In the genomic region with DNA sequence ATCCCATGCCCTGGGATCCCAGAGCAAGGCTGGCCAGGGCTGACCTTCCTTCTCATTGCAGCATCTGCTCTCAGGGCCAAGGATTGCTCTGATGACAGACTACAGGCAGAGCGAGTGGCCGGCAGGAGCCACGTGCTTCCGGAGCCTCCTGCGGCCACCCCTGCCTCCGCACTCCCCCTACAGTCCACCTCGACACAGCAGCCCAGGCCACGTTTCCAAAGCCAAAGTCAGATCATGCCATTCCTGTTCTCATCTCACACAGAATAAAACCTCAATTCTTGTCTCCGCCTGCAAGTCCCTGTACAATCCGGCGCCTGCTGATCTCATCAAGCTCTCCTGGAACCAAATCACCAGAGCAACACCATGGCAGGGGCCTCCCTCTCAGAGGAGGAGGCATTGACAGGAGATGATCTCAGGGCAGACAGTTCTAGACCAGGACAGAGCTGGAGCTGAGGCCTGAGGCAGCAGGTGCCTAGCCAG, we compare ENCODE assay signal across 8 cellular contexts.
DNase-seq lines count a peak whose midpoint lies in the region; ATAC-seq lines count a peak whose summit lies in the region.
"Had no signal": no experiment of that assay in that cellular context is flagged by ENCODE, and none has a peak within 500 bp of the region (broad histone marks: within the 10 kb centered on the region; RNA-seq: fewer than 3 reads in every experiment).

No MANE protein-coding gene starts in this region.

- DNase-seq in NCI-H510A treated with DMSO at 0.1 percent for 48 hours (lab: John Stamatoyannopoulos, UW), result peak; percentile 21
- DNase-seq in cerebellar cortex (ENCODE audit: low spot score), result peak; percentile 54
- peak; percentile 88 for DNase-seq in left kidney (ENCODE audit: low read depth, low spot score)
- DNase-seq in stimulated activated CD4-positive, alpha-beta T cell treated with anti-CD3 and anti-CD28 coated beads, Interleukin-4, amount 100 ng/mL, for 1 hour, result no peak
- DNase-seq: activated T-cell treated with anti-CD3 and anti-CD28 coated beads, Interleukin-2, amount 50 U/mL, for 72 hours had no signal

- no peaks in the 10 kb centered on the region for H3K9me3 ChIP-seq in subcutaneous abdominal adipose tissue (ENCODE audit: control insufficient read depth in 5 of 5, low read length in 5 of 5)

- H3K36me3 ChIP-seq in subcutaneous abdominal adipose tissue (ENCODE audit: control insufficient read depth in 5 of 5, insufficient read depth in 5 of 5, low read length in 5 of 5), result no peaks in the 10 kb centered on the region

- H3K9ac ChIP-seq in subcutaneous abdominal adipose tissue (ENCODE audit: low read length in 5 of 5), result peak overlapping the region in 4 of 5 donors; percentile 8 to 56 (median 42)

- no peak overlapping the region for H3K27ac ChIP-seq in subcutaneous abdominal adipose tissue (ENCODE audit: low read depth, low read length)

- peaks cover 0 to 3% (median 0%) of the 10 kb centered on the region in 5 donors for H3K27me3 ChIP-seq in subcutaneous abdominal adipose tissue (ENCODE audit: control insufficient read depth in 5 of 5, insufficient read depth in 4 of 5, low read length in 5 of 5)

- peaks cover 5 to 34% (median 30%) of the 10 kb centered on the region in 5 donors for H3K4me1 ChIP-seq in subcutaneous abdominal adipose tissue (ENCODE audit: control insufficient read depth in 5 of 5, insufficient read depth in 5 of 5, low read length in 5 of 5)

- no peak overlapping the region for H3K4me3 ChIP-seq in subcutaneous abdominal adipose tissue (ENCODE audit: low read depth in 1 of 5, low read length in 5 of 5)

- ATAC-seq in GM18498 (IDR thresholded peaks at IDR 0.05; ENCODE audit: unreplicated experiment), result peak; percentile 54
- ATAC-seq in HG02642 (IDR thresholded peaks at IDR 0.05; ENCODE audit: poor library complexity, unreplicated experiment), result peak; percentile 43
